1 cellular context compared by ENCODE assay signal in genomic region chr16:66913081-66913480, GRCh38.
TF ChIP-seq lines count a peak whose summit lies in the region.

No MANE protein-coding gene starts in this region.

TF ChIP-seq in PFSK-1, 5 proteins besides CTCF, POLR2A, EP300 and RAD21:
- TF ChIP-seq REST (IDR thresholded peaks at IDR 0.05; ENCODE audit: insufficient read depth in 1 of 2, low read depth in 2 of 2, low read length in 2 of 2): peak; percentile 43 to 80; a peak in 3 of 4 replicates
- no peak for TF ChIP-seq POLR2AphosphoS5 (IDR thresholded peaks at IDR 0.05; ENCODE audit: low read depth, low read length)
- TF ChIP-seq TAF1 (IDR thresholded peaks at IDR 0.05; ENCODE audit: borderline replicate concordance, insufficient read depth, low read length): no peak
